ENCODE assay signal across 9 cellular contexts in genomic region chr5:96997265-96997859, GRCh38.
DNase-seq lines count a peak whose midpoint lies in the region; ATAC-seq and TF ChIP-seq lines count a peak whose summit lies in the region.
"Had no signal": no experiment of that assay in that cellular context is flagged by ENCODE, and none has a peak within 500 bp of the region (broad histone marks: within the 10 kb centered on the region; RNA-seq: fewer than 3 reads in every experiment).

No MANE protein-coding gene starts in this region.

- H3K27me3 ChIP-seq in DOHH2 (ENCODE audit: control insufficient read depth, low read length): no peaks in the 10 kb centered on the region
- H3K27me3 ChIP-seq: SJSA1 had no signal

- H3K9me3 ChIP-seq in DOHH2 (ENCODE audit: control insufficient read depth, insufficient read depth, low read length): no peaks in the 10 kb centered on the region
- H3K9me3 ChIP-seq: SJSA1 had no signal

- ATAC-seq in HG02759 (IDR thresholded peaks at IDR 0.05; ENCODE audit: unreplicated experiment): peak; percentile 67

- H4K20me1 ChIP-seq in DOHH2 (ENCODE audit: control insufficient read depth, insufficient read depth, low read depth, low read length): no peaks in the 10 kb centered on the region

- H3K79me2 ChIP-seq in DOHH2 (ENCODE audit: control insufficient read depth, low read length): no peaks in the 10 kb centered on the region

- H3K4me1 ChIP-seq in DOHH2 (ENCODE audit: control insufficient read depth, low read length): no peaks in the 10 kb centered on the region
- H3K4me1 ChIP-seq: SJSA1 had no signal

- peaks cover 66% of the 10 kb centered on the region for H3K36me3 ChIP-seq in DOHH2 (ENCODE audit: control insufficient read depth, low read length)

- H3K9me2 ChIP-seq in DOHH2 (replicated peaks; ENCODE audit: control insufficient read depth, low read length): no peaks in the 10 kb centered on the region

- H3F3A ChIP-seq in DOHH2 (ENCODE audit: control insufficient read depth, insufficient read depth): no peaks in the 10 kb centered on the region

- DNase-seq in AG09309 (ENCODE audit: low read depth) (no peak), NCI-H526 treated with DMSO at 0.1 percent for 48 hours (lab: John Stamatoyannopoulos, UW) (peak; percentile 31), medulla oblongata (ENCODE audit: extremely low spot score) (peak; percentile 76), NCI-H187 treated with DMSO at 0.1 percent for 48 hours (lab: John Stamatoyannopoulos, UW) (no peak)
- peak; percentile 13 for DNase-seq in central memory CD4-positive, alpha-beta T cell
- DNase-seq in stimulated activated CD4-positive, alpha-beta T cell treated with anti-CD3 and anti-CD28 coated beads, Interleukin-2, amount 100 ng/mL, for 24 hours: no peak

- no peak overlapping the region for H3K27ac ChIP-seq in DOHH2 (ENCODE audit: low read depth, low read length)
- H3K27ac ChIP-seq: SJSA1 had no signal

- no peak overlapping the region for H3K4me3 ChIP-seq in AG09309 (ENCODE audit: control insufficient read depth, low read depth, low read length)
- no peak overlapping the region for H3K4me3 ChIP-seq in DOHH2 (ENCODE audit: low read length)
- H3K4me3 ChIP-seq: SJSA1 had no signal

- TF ChIP-seq CTCF in AG09309 (IDR thresholded peaks at IDR 0.05; ENCODE audit: control insufficient read depth, insufficient read depth, low read depth, low read length, missing control alignments) (peak; percentile 43), DOHH2 (IDR thresholded peaks at IDR 0.05; ENCODE audit: low read depth, low read length, poor library complexity, severe bottlenecking) (peak; percentile 54)

- H3K4me2 ChIP-seq in DOHH2 (ENCODE audit: low read length): no peak overlapping the region

Comparison
In these comparisons a context has a peak if more than half of its experiments do, and no peak if none do; other contexts are left out.
1. DNase-seq: peak in NCI-H526 treated with DMSO at 0.1 percent for 48 hours (single experiment), central memory CD4-positive, alpha-beta T cell (single experiment) and medulla oblongata (single experiment); none in AG09309 (single experiment), NCI-H187 treated with DMSO at 0.1 percent for 48 hours (single experiment) and stimulated activated CD4-positive, alpha-beta T cell treated with anti-CD3 and anti-CD28 coated beads, Interleukin-2, amount 100 ng/mL, for 24 hours (0 of 2).